In the genomic region with DNA sequence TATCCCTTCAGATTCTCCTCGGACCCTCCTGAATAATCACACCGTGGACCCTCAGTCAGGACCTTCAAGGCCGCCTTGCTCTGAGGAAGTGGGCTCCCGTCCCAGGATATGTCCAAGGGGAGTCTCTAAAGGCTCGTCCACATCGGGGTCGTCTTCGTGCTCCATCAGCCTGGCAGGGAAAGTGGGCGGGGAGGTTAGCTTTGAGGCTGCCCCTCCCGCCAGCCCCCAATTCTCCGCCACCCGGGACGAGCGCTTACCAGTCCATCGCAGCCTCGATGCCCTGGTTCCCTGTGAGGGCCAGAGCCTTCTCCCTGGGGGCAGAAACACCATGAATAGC, we compare ENCODE assay signal across 8 cellular contexts. TPM values are rescaled to one million over a fixed set of nuclear protein-coding genes. Genes with fewer than 3 reads are reported as not detected.
DNase-seq lines count a peak whose midpoint lies in the region; ATAC-seq, FAIRE-seq and TF ChIP-seq lines count a peak whose summit lies in the region.

No MANE protein-coding gene starts in this region.

- peaks cover 4 to 8% of the 10 kb centered on the region in 2 donors for H3K4me1 ChIP-seq in kidney (ENCODE audit: control insufficient read depth in 1 of 2, insufficient read depth in 1 of 2, low read depth in 1 of 2, low read length in 2 of 2)

- peak overlapping the region; percentile 92 for H3K27ac Mint-ChIP-seq in T-helper 2 cell treated with Interferon-gamma antibody and Interleukin-4, amounts not matched to agents 5 μg/mL and 100 μg/mL, for 36 hours
- H3K27ac Mint-ChIP-seq in activated naive CD4-positive, alpha-beta T cell treated with anti-CD3 and anti-CD28 coated beads, Interleukin-2, amount 50 U/mL, for 72 hours, result peak overlapping the region; percentile 91 to 97

- H3K9me3 ChIP-seq in kidney (ENCODE audit: control insufficient read depth in 1 of 2, low read length in 2 of 2), result no peaks in the 10 kb centered on the region

- H3K36me3 ChIP-seq in kidney (ENCODE audit: control insufficient read depth in 1 of 2, insufficient read depth in 2 of 2, low read length in 2 of 2), result peaks cover 2 to 5% of the 10 kb centered on the region in 2 donors

- CTCF ChIA-PET in GM10248 (lab: Yijun Ruan, JAX), result interaction anchor here (1.0 kb wide), 1 partner anchor 254 kb away, joined by 3 read pairs; no protein-coding TSS in a partner anchor

- H3K4me3 ChIP-seq in kidney (ENCODE audit: low read length in 2 of 2), result peak overlapping the region; percentile 74 to 94

- peaks cover 36% of the 10 kb centered on the region for H3K4me1 Mint-ChIP-seq in T-helper 2 cell treated with Interferon-gamma antibody and Interleukin-4, amounts not matched to agents 5 μg/mL and 100 μg/mL, for 36 hours (ENCODE audit: low read depth)

- ATAC-seq in activated naive CD4-positive, alpha-beta T cell treated with anti-CD3 and anti-CD28 coated beads, Interleukin-2, amount 50 U/mL, for 72 hours, result no peak
- no peak for ATAC-seq in HG03097 (IDR thresholded peaks at IDR 0.05; ENCODE audit: low FRiP score, unreplicated experiment)

- H3K27ac ChIP-seq in kidney (ENCODE audit: low read depth in 2 of 2, low read length in 2 of 2), result peak overlapping the region; percentile 66 to 82
- H3K27ac ChIP-seq in temporal lobe (ENCODE audit: low read depth, low read length), result peak overlapping the region; percentile 89

- H3K36me3 Mint-ChIP-seq in T-helper 2 cell treated with Interferon-gamma antibody and Interleukin-4, amounts not matched to agents 5 μg/mL and 100 μg/mL, for 36 hours (ENCODE audit: low read depth), result peaks cover 30% of the 10 kb centered on the region
- peaks cover 15 to 19% of the 10 kb centered on the region in 2 donors for H3K36me3 Mint-ChIP-seq in activated naive CD4-positive, alpha-beta T cell treated with anti-CD3 and anti-CD28 coated beads, Interleukin-2, amount 50 U/mL, for 72 hours

- intact Hi-C loops in kidney (cut with DNase I), result no loop called here

- H3K4me3 Mint-ChIP-seq in T-helper 2 cell treated with Interferon-gamma antibody and Interleukin-4, amounts not matched to agents 5 μg/mL and 100 μg/mL, for 36 hours, result peak overlapping the region; percentile 93

- H3K9ac ChIP-seq in kidney (ENCODE audit: low read length in 2 of 2), result peak overlapping the region; percentile 88 to 90

- POLR2A ChIA-PET in GM10248 (lab: Yijun Ruan, JAX), result interaction anchor here (0.5 to 9.8 kb wide), 2 partner anchors 10 to 13 kb away, joined by 10 to 95 read pairs; partner anchors contain the start of genes C11orf98 and CSKMT

- H3K9me3 Mint-ChIP-seq in T-helper 2 cell treated with Interferon-gamma antibody and Interleukin-4, amounts not matched to agents 5 μg/mL and 100 μg/mL, for 36 hours, result no peaks in the 10 kb centered on the region
- H3K9me3 Mint-ChIP-seq in activated naive CD4-positive, alpha-beta T cell treated with anti-CD3 and anti-CD28 coated beads, Interleukin-2, amount 50 U/mL, for 72 hours, result no peaks in the 10 kb centered on the region

- H3K27me3 Mint-ChIP-seq in T-helper 2 cell treated with Interferon-gamma antibody and Interleukin-4, amounts not matched to agents 5 μg/mL and 100 μg/mL, for 36 hours (ENCODE audit: low read depth), result no peaks in the 10 kb centered on the region

- DNase-seq in T-helper 2 cell treated with Interferon-gamma antibody and Interleukin-4, amounts not matched to agents 5 μg/mL and 100 μg/mL, for 36 hours (ENCODE audit: low spot score), result no peak
- no peak for DNase-seq in T-helper 2 cell
- DNase-seq in activated naive CD4-positive, alpha-beta T cell treated with anti-CD3 and anti-CD28 coated beads, Interleukin-2, amount 50 U/mL, for 72 hours (ENCODE audit: low spot score in 2 of 2), result no peak
- no peak for DNase-seq in kidney
- no peak for DNase-seq in GM10248 (ENCODE audit: extremely low spot score)
- DNase-seq in NCI-H1092 (lab: John Stamatoyannopoulos, UW), result no peak

- no peak for TF ChIP-seq CTCF in kidney (IDR thresholded peaks at IDR 0.05; ENCODE audit: borderline replicate concordance, extremely low read depth, insufficient read depth)
- no peak for TF ChIP-seq CTCF in GM10248 (IDR thresholded peaks at IDR 0.05; ENCODE audit: control extremely low read depth, extremely low read depth, low read depth, missing control alignments)

- FAIRE-seq in kidney (lab: Jason Lieb, UNC), result no peak

RNA-seq across cellular contexts. Expression of gene UBXN1, which starts 0.5 kb away (rescaled TPM):
- 100 to 1,000 TPM in 1 of 2 donors, 10 to 100 TPM in 1; 97.2 to 129 TPM for total RNA-seq in activated naive CD4-positive, alpha-beta T cell treated with anti-CD3 and anti-CD28 coated beads, Interleukin-2, amount 50 U/mL, for 72 hours
- 89.2 TPM for total RNA-seq in kidney
- 139 TPM for polyA plus RNA-seq in kidney (ENCODE audit: insufficient read depth, low read depth, low replicate concordance)
- 77.0 TPM for total RNA-seq in temporal lobe

RNA-seq across cellular contexts. Expression of gene LBHD1, which starts 6.3 kb away (rescaled TPM):
- total RNA-seq in activated naive CD4-positive, alpha-beta T cell treated with anti-CD3 and anti-CD28 coated beads, Interleukin-2, amount 50 U/mL, for 72 hours, result 10 to 100 TPM; 16.6 to 24.3 TPM
- total RNA-seq in kidney, result 7.9 TPM
- polyA plus RNA-seq in kidney (ENCODE audit: insufficient read depth, low read depth, low replicate concordance), result 5.3 TPM
- 2.5 TPM for total RNA-seq in temporal lobe

RNA-seq across cellular contexts. Expression of gene UQCC3, which starts 6.9 kb away (rescaled TPM):
- 1 to 10 TPM in 1 of 2 donors, under 1 TPM in 1; 0.87 to 4.7 TPM for total RNA-seq in activated naive CD4-positive, alpha-beta T cell treated with anti-CD3 and anti-CD28 coated beads, Interleukin-2, amount 50 U/mL, for 72 hours
- 7.6 TPM for total RNA-seq in kidney
- polyA plus RNA-seq in kidney (ENCODE audit: insufficient read depth, low read depth, low replicate concordance), result 24.8 TPM
- total RNA-seq in temporal lobe, result 3.7 TPM

RNA-seq across cellular contexts. Expression of gene LRRN4CL, which starts 10.9 kb away (rescaled TPM):
- total RNA-seq in activated naive CD4-positive, alpha-beta T cell treated with anti-CD3 and anti-CD28 coated beads, Interleukin-2, amount 50 U/mL, for 72 hours, result under 1 TPM; 0.48 to 0.49 TPM
- 1.2 TPM for total RNA-seq in kidney
- polyA plus RNA-seq in kidney (ENCODE audit: insufficient read depth, low read depth, low replicate concordance), result 0.58 TPM
- total RNA-seq in temporal lobe, result 0.25 TPM

RNA-seq across cellular contexts. Expression of gene CSKMT, which starts 13.3 kb away (rescaled TPM):
- 10 to 100 TPM; 20.7 to 34.4 TPM for total RNA-seq in activated naive CD4-positive, alpha-beta T cell treated with anti-CD3 and anti-CD28 coated beads, Interleukin-2, amount 50 U/mL, for 72 hours
- total RNA-seq in kidney (12.1 TPM), temporal lobe (3.9 TPM)
- polyA plus RNA-seq in kidney (ENCODE audit: insufficient read depth, low read depth, low replicate concordance), result 8.2 TPM
